Comparison of ENCODE assay signal across 9 cellular contexts in genomic region chr14:49945448-49946319, GRCh38. TPM values are rescaled to one million over a fixed set of nuclear protein-coding genes. Genes with fewer than 3 reads are reported as not detected.
DNase-seq lines count a peak whose midpoint lies in the region; ATAC-seq and TF ChIP-seq lines count a peak whose summit lies in the region.
"Had no signal": no experiment of that assay in that cellular context is flagged by ENCODE, and none has a peak within 500 bp of the region (broad histone marks: within the 10 kb centered on the region; RNA-seq: fewer than 3 reads in every experiment).

No MANE protein-coding gene starts in this region.

- BruUV-seq in Caco-2 (replicated peaks; lab: Mats Ljungman, UMichigan) (no TSS peak), PC-3 (replicated peaks; lab: Mats Ljungman, UMichigan) (no TSS peak)

- H3K4me1 Mint-ChIP-seq in Caco-2 (ENCODE audit: low read depth, unreplicated experiment) (peaks cover 30% of the 10 kb centered on the region), chondrocyte (ENCODE audit: low read depth) (peaks cover 51% of the 10 kb centered on the region)
- peaks cover 45 to 58% of the 10 kb centered on the region in 2 donors for H3K4me1 Mint-ChIP-seq in natural killer cell treated with Interleukin-12 subunit alpha and Interleukin-12 subunit beta and Interleukin-15 and Interleukin-18, amount 100 ng/mL, for 72 hours (ENCODE audit: low read depth in 2 of 2)

- TF ChIP-seq CTCF in Caco-2 (IDR thresholded peaks at IDR 0.05; ENCODE audit: insufficient read depth in 1 of 2, low read depth in 1 of 2, low read length in 1 of 2, severe bottlenecking in 1 of 2, unreplicated experiment in 1 of 2) (no peak), PC-3 (conservative IDR thresholded peaks at IDR 0.05; ENCODE audit: low read depth, low read length) (no peak), chondrocyte (IDR thresholded peaks at IDR 0.05) (no peak)

- H4K20me1 ChIP-seq in PC-3 (ENCODE audit: low read length) = no peaks in the 10 kb centered on the region

- no peaks in the 10 kb centered on the region for H3K27me3 ChIP-seq in Caco-2 (replicated peaks; ENCODE audit: control insufficient read depth, insufficient read depth, low read length)
- H3K27me3 ChIP-seq in PC-3 (ENCODE audit: low read length) = no peaks in the 10 kb centered on the region

- no peaks in the 10 kb centered on the region for H3K9me3 ChIP-seq in Caco-2
- H3K9me3 ChIP-seq in PC-3 (ENCODE audit: low read length) = no peaks in the 10 kb centered on the region

- H3K27ac Mint-ChIP-seq in Caco-2 (ENCODE audit: unreplicated experiment) (peak overlapping the region; percentile 49), chondrocyte (ENCODE audit: unreplicated experiment) (peak overlapping the region; percentile 35)
- H3K27ac Mint-ChIP-seq in natural killer cell treated with Interleukin-12 subunit alpha and Interleukin-12 subunit beta and Interleukin-15 and Interleukin-18, amount 100 ng/mL, for 72 hours = peak overlapping the region; percentile 78 to 98

- H3K27ac ChIP-seq in PC-3 (ENCODE audit: low read length) = peak overlapping the region; percentile 65

- H3K9me2 ChIP-seq in PC-3 (replicated peaks; ENCODE audit: low read length) = no peaks in the 10 kb centered on the region; the same call in 1 of the 2 replicates

- H3K9me3 Mint-ChIP-seq in Caco-2 (ENCODE audit: unreplicated experiment) = peaks cover 14% of the 10 kb centered on the region
- peaks cover 2% of the 10 kb centered on the region for H3K9me3 Mint-ChIP-seq in chondrocyte (ENCODE audit: low read depth)
- H3K9me3 Mint-ChIP-seq in natural killer cell treated with Interleukin-12 subunit alpha and Interleukin-12 subunit beta and Interleukin-15 and Interleukin-18, amount 100 ng/mL, for 72 hours = peaks cover 6% of the 10 kb centered on the region

- CTCF ChIA-PET in Caco-2 (lab: Charles Lee) = interaction anchor here (0.6 to 0.7 kb wide), 2 partner anchors 53 to 126 kb away, joined by 3 to 6 read pairs; no protein-coding TSS in a partner anchor
- CTCF ChIA-PET in PC-3 (lab: Charles Lee) = no interaction called here

- H3K4me2 ChIP-seq in PC-3 (ENCODE audit: low read length) = peak overlapping the region; percentile 72

- no peaks in the 10 kb centered on the region for H3K79me2 ChIP-seq in PC-3 (ENCODE audit: low read length)

- H3K36me3 ChIP-seq in Caco-2 (ENCODE audit: control insufficient read depth, insufficient read depth, low read length) = no peaks in the 10 kb centered on the region
- no peaks in the 10 kb centered on the region for H3K36me3 ChIP-seq in PC-3 (ENCODE audit: low read depth, low read length)

- H3K4me3 ChIP-seq in Caco-2 (ENCODE audit: low read depth, low read length) (no peak overlapping the region), PC-3 (ENCODE audit: low read length) (no peak overlapping the region; the same call in 1 of the 2 replicates)

- intact Hi-C loops in Caco-2 (cut with micrococcal nuclease; ENCODE audit: unreplicated experiment) (loop anchor here (2.0 kb wide), 1 partner anchor 55 kb away; no protein-coding TSS in a partner anchor), PC-3 (cut with micrococcal nuclease) (loop anchor here (1.0 to 2.0 kb wide), 6 partner anchors 15 to 83 kb away; partner anchors contain the start of gene ARF6)

- no peak overlapping the region for H2AFZ ChIP-seq in PC-3 (ENCODE audit: low read length)

- POLR2A ChIA-PET in Caco-2 (lab: Charles Lee) = no interaction called here
- POLR2A ChIA-PET in PC-3 (lab: Charles Lee; ENCODE audit: unreplicated experiment) = interaction anchor here (0.6 to 1.0 kb wide), 4 partner anchors 11 to 58 kb away, joined by 4 to 7 read pairs (median 4); no protein-coding TSS in a partner anchor

- H3K9ac ChIP-seq in PC-3 (ENCODE audit: low read length) = peak overlapping the region; percentile 9; the same call in 1 of the 2 replicates

- H3K4me3 Mint-ChIP-seq in Caco-2 (ENCODE audit: unreplicated experiment) (no peak overlapping the region), chondrocyte (ENCODE audit: unreplicated experiment) (no peak overlapping the region)
- peak overlapping the region; percentile 35 for H3K4me3 Mint-ChIP-seq in natural killer cell treated with Interleukin-12 subunit alpha and Interleukin-12 subunit beta and Interleukin-15 and Interleukin-18, amount 100 ng/mL, for 72 hours

- no peaks in the 10 kb centered on the region for H3K27me3 Mint-ChIP-seq in Caco-2 (ENCODE audit: insufficient read depth, unreplicated experiment)
- no peaks in the 10 kb centered on the region for H3K27me3 Mint-ChIP-seq in chondrocyte (ENCODE audit: low read depth)
- no peaks in the 10 kb centered on the region for H3K27me3 Mint-ChIP-seq in natural killer cell treated with Interleukin-12 subunit alpha and Interleukin-12 subunit beta and Interleukin-15 and Interleukin-18, amount 100 ng/mL, for 72 hours

- no peaks in the 10 kb centered on the region for H3K36me3 Mint-ChIP-seq in Caco-2 (ENCODE audit: insufficient read depth, unreplicated experiment)
- H3K36me3 Mint-ChIP-seq in chondrocyte (ENCODE audit: low read depth) = no peaks in the 10 kb centered on the region
- H3K36me3 Mint-ChIP-seq in natural killer cell treated with Interleukin-12 subunit alpha and Interleukin-12 subunit beta and Interleukin-15 and Interleukin-18, amount 100 ng/mL, for 72 hours = peaks cover 12% of the 10 kb centered on the region

- H3K4me1 ChIP-seq in Caco-2 = peaks cover 24% of the 10 kb centered on the region
- peaks cover 46% of the 10 kb centered on the region for H3K4me1 ChIP-seq in PC-3 (ENCODE audit: insufficient read depth, low read length)

- H3F3A ChIP-seq in PC-3 (ENCODE audit: low read length, unreplicated experiment) = peaks cover 4% of the 10 kb centered on the region

- ATAC-seq in PC-3 (no peak), HG03108 (IDR thresholded peaks at IDR 0.05; ENCODE audit: unreplicated experiment) (no peak)
- ATAC-seq in natural killer cell treated with Interleukin-12 subunit alpha and Interleukin-12 subunit beta and Interleukin-15 and Interleukin-18, amount 100 ng/mL, for 72 hours = peak in 1 of 2 donors; percentile 59

- no peak for DNase-seq in Caco-2
- no peak for DNase-seq in PC-3
- DNase-seq in chondrocyte (ENCODE audit: low spot score) = no peak
- no peak for DNase-seq in natural killer cell treated with Interleukin-12 subunit alpha and Interleukin-12 subunit beta and Interleukin-15 and Interleukin-18, amount 100 ng/mL, for 72 hours (ENCODE audit: low spot score)
- no peak for DNase-seq in NCI-H2029 treated with DMSO at 0.1 percent for 48 hours (lab: John Stamatoyannopoulos, UW)
- no peak for DNase-seq in amygdala (lab: John Stamatoyannopoulos, UW)
- DNase-seq in NCI-H345 (lab: John Stamatoyannopoulos, UW) = no peak
- DNase-seq: SW 1271 had no signal

RNA-seq across cellular contexts. Expression of gene ARF6, which starts 52.8 kb away (rescaled TPM):
- total RNA-seq in Caco-2 (2022) (58.1 and 58.8 TPM in 2 replicates), PC-3 (2014; rRNA removed) (86.4 and 107 TPM in 2 replicates), chondrocyte (53.2 to 55.3 TPM (median 54.4 TPM) in 3 replicates)
- total RNA-seq in natural killer cell treated with Interleukin-12 subunit alpha and Interleukin-12 subunit beta and Interleukin-15 and Interleukin-18, amount 100 ng/mL, for 72 hours = 100 to 1,000 TPM; 147 to 175 TPM

Comparison
In these comparisons a context has a peak if more than half of its experiments do, and no peak if none do; other contexts are left out.
1. H3K27ac Mint-ChIP-seq: peak in every context shown above with its lines; median percentile 88 in natural killer cell treated with Interleukin-12 subunit alpha and Interleukin-12 subunit beta and Interleukin-15 and Interleukin-18, amount 100 ng/mL, for 72 hours; 49 in Caco-2; 35 in chondrocyte.